Comparison of ENCODE assay signal across 14 cellular contexts in genomic region chr3:30638685-30639412, GRCh38. TPM values are rescaled to one million over a fixed set of nuclear protein-coding genes. Genes with fewer than 3 reads are reported as not detected.
DNase-seq lines count a peak whose midpoint lies in the region; ATAC-seq, FAIRE-seq and TF ChIP-seq lines count a peak whose summit lies in the region.
"Had no signal": no experiment of that assay in that cellular context is flagged by ENCODE, and none has a peak within 500 bp of the region (broad histone marks: within the 10 kb centered on the region; RNA-seq: fewer than 3 reads in every experiment).

No MANE protein-coding gene starts in this region.

- H3K27ac ChIP-seq in CD4-positive, CD25-positive, alpha-beta regulatory T cell (ENCODE audit: insufficient read depth, low read length, poor library complexity, severe bottlenecking), result peak overlapping the region; percentile 53
- H3K27ac ChIP-seq in KOPT-K1 (ENCODE audit: low read depth, low read length, poor library complexity, severe bottlenecking), result peak overlapping the region; percentile 14
- H3K27ac ChIP-seq: GM23248 had no signal

- no peaks in the 10 kb centered on the region for H3K9me3 Mint-ChIP-seq in CD4-positive, CD25-positive, alpha-beta regulatory T cell
- H3K9me3 Mint-ChIP-seq in activated T-helper 2 cell treated with anti-CD3 and anti-CD28 coated beads, Interferon-gamma antibody, Interleukin-2, Interleukin-4, amounts not matched to agents 10 μg/mL and 5 μg/mL and 100 μg/mL, durations not matched to agents 14 hours and 24 hours and 36 hours, result no peaks in the 10 kb centered on the region
- H3K9me3 Mint-ChIP-seq in naive B cell, result peaks cover 0 to 2% (median 0%) of the 10 kb centered on the region in 7 donors

- TF ChIP-seq POLR2A in GM12891 (IDR thresholded peaks at IDR 0.05; ENCODE audit: low read depth, low read length), result no peak

- H3K4me3 Mint-ChIP-seq in CD4-positive, CD25-positive, alpha-beta regulatory T cell, result peak overlapping the region; percentile 35 to 79 (median 68)
- H3K4me3 Mint-ChIP-seq in activated T-helper 2 cell treated with anti-CD3 and anti-CD28 coated beads, Interferon-gamma antibody, Interleukin-2, Interleukin-4, amounts not matched to agents 10 μg/mL and 5 μg/mL and 100 μg/mL, durations not matched to agents 14 hours and 24 hours and 36 hours (ENCODE audit: low read depth), result no peak overlapping the region
- peak overlapping the region; percentile 42 to 88 (median 66) for H3K4me3 Mint-ChIP-seq in naive B cell

- intact Hi-C loops in activated T-helper 2 cell treated with anti-CD3 and anti-CD28 coated beads, Interferon-gamma antibody, Interleukin-2, Interleukin-4, amounts not matched to agents 10 μg/mL and 5 μg/mL and 100 μg/mL, durations not matched to agents 14 hours and 24 hours and 36 hours (cut with micrococcal nuclease), result no loop called here

- H3K4me3 ChIP-seq in CD4-positive, CD25-positive, alpha-beta regulatory T cell (ENCODE audit: low read depth, low read length), result peak overlapping the region; percentile 62
- H3K4me3 ChIP-seq: GM23248 had no signal

- H3K36me3 Mint-ChIP-seq in CD4-positive, CD25-positive, alpha-beta regulatory T cell, result peaks cover 18% of the 10 kb centered on the region
- H3K36me3 Mint-ChIP-seq in activated T-helper 2 cell treated with anti-CD3 and anti-CD28 coated beads, Interferon-gamma antibody, Interleukin-2, Interleukin-4, amounts not matched to agents 10 μg/mL and 5 μg/mL and 100 μg/mL, durations not matched to agents 14 hours and 24 hours and 36 hours (ENCODE audit: low read depth), result peaks cover 48% of the 10 kb centered on the region
- peaks cover 0 to 20% of the 10 kb centered on the region in 2 donors for H3K36me3 Mint-ChIP-seq in naive B cell

- DNase-seq in CD4-positive, CD25-positive, alpha-beta regulatory T cell, result no peak
- DNase-seq in activated T-helper 2 cell treated with anti-CD3 and anti-CD28 coated beads, Interferon-gamma antibody, Interleukin-2, Interleukin-4, amounts not matched to agents 10 μg/mL and 5 μg/mL and 100 μg/mL, durations not matched to agents 14 hours and 24 hours and 36 hours (ENCODE audit: low spot score), result no peak
- DNase-seq in naive B cell (no peak), GM12891 (ENCODE audit: insufficient read length, low spot score) (no peak), NCI-H146 (lab: John Stamatoyannopoulos, UW) (no peak)
- DNase-seq in stimulated activated CD4-positive, alpha-beta T cell treated with anti-CD3 and anti-CD28 coated beads, Interleukin-1b, Interleukin-23, amount 100 ng/mL, for 48 hours, result no peak
- DNase-seq: amniotic stem cell; effector CD8-positive, alpha-beta T cell; GM23248; mammary epithelial cell; NCI-H1694 had no signal

- no peaks in the 10 kb centered on the region for H3K27me3 ChIP-seq in CD4-positive, CD25-positive, alpha-beta regulatory T cell (ENCODE audit: control insufficient read depth, insufficient read depth, low read length)

- peak overlapping the region; percentile 82 to 96 (median 90) for H3K27ac Mint-ChIP-seq in CD4-positive, CD25-positive, alpha-beta regulatory T cell
- peak overlapping the region; percentile 88 for H3K27ac Mint-ChIP-seq in activated T-helper 2 cell treated with anti-CD3 and anti-CD28 coated beads, Interferon-gamma antibody, Interleukin-2, Interleukin-4, amounts not matched to agents 10 μg/mL and 5 μg/mL and 100 μg/mL, durations not matched to agents 14 hours and 24 hours and 36 hours
- H3K27ac Mint-ChIP-seq in naive B cell, result peak overlapping the region; percentile 81 to 95 (median 90)

- no peaks in the 10 kb centered on the region for H3K27me3 Mint-ChIP-seq in CD4-positive, CD25-positive, alpha-beta regulatory T cell
- H3K27me3 Mint-ChIP-seq in activated T-helper 2 cell treated with anti-CD3 and anti-CD28 coated beads, Interferon-gamma antibody, Interleukin-2, Interleukin-4, amounts not matched to agents 10 μg/mL and 5 μg/mL and 100 μg/mL, durations not matched to agents 14 hours and 24 hours and 36 hours (ENCODE audit: low read depth), result no peaks in the 10 kb centered on the region
- no peaks in the 10 kb centered on the region for H3K27me3 Mint-ChIP-seq in naive B cell

- H3K36me3 ChIP-seq in CD4-positive, CD25-positive, alpha-beta regulatory T cell (ENCODE audit: control insufficient read depth, insufficient read depth, low read length), result no peaks in the 10 kb centered on the region
- H3K36me3 ChIP-seq in KOPT-K1 (ENCODE audit: insufficient read depth, low read length), result no peaks in the 10 kb centered on the region

- H3K4me1 Mint-ChIP-seq in CD4-positive, CD25-positive, alpha-beta regulatory T cell, result peaks cover 49 to 97% (median 86%) of the 10 kb centered on the region in 4 donors
- peaks cover 87% of the 10 kb centered on the region for H3K4me1 Mint-ChIP-seq in activated T-helper 2 cell treated with anti-CD3 and anti-CD28 coated beads, Interferon-gamma antibody, Interleukin-2, Interleukin-4, amounts not matched to agents 10 μg/mL and 5 μg/mL and 100 μg/mL, durations not matched to agents 14 hours and 24 hours and 36 hours (ENCODE audit: low read depth)
- H3K4me1 Mint-ChIP-seq in naive B cell, result peaks cover 77 to 100% (median 90%) of the 10 kb centered on the region in 3 donors

- ATAC-seq in CD4-positive, CD25-positive, alpha-beta regulatory T cell (ENCODE audit: low read depth in 2 of 2), result no peak
- ATAC-seq in naive B cell (ENCODE audit: low read depth in 2 of 2) (no peak), GM18517 (IDR thresholded peaks at IDR 0.05; ENCODE audit: unreplicated experiment) (no peak)

- no peaks in the 10 kb centered on the region for H3K9me3 ChIP-seq in CD4-positive, CD25-positive, alpha-beta regulatory T cell (ENCODE audit: control insufficient read depth in 2 of 2, low read length in 2 of 2)
- no peaks in the 10 kb centered on the region for H3K9me3 ChIP-seq in KOPT-K1 (ENCODE audit: insufficient read depth, low read length, poor library complexity, severe bottlenecking)

- FAIRE-seq in GM12891 (lab: Jason Lieb, UNC), result no peak
- FAIRE-seq: urothelium cell line had no signal

- H3K4me1 ChIP-seq in CD4-positive, CD25-positive, alpha-beta regulatory T cell (ENCODE audit: control insufficient read depth, insufficient read depth, low read length, poor library complexity, severe bottlenecking), result peaks cover 92% of the 10 kb centered on the region

TF ChIP-seq in GM12891, 5 proteins besides CTCF, POLR2A, EP300 and RAD21:
- no peak for TF ChIP-seq TAF1 (IDR thresholded peaks at IDR 0.05; ENCODE audit: low read depth, low read length)
- no peak for TF ChIP-seq SPI1 (IDR thresholded peaks at IDR 0.05; ENCODE audit: low read depth, low read length)
- no peak for TF ChIP-seq PAX5 (IDR thresholded peaks at IDR 0.05; ENCODE audit: insufficient read depth, low read length, severe bottlenecking)
- TF ChIP-seq POU2F2 (IDR thresholded peaks at IDR 0.05; ENCODE audit: low read depth, low read length), result no peak

RNA-seq across cellular contexts. Expression of gene TGFBR2, which starts 32.4 kb away (rescaled TPM):
- 57.4 TPM for total RNA-seq in CD4-positive, CD25-positive, alpha-beta regulatory T cell
- polyA plus RNA-seq in CD4-positive, CD25-positive, alpha-beta regulatory T cell, result 10 to 100 TPM; 35.8 to 92.6 (median 61.0) TPM
- total RNA-seq in activated T-helper 2 cell treated with anti-CD3 and anti-CD28 coated beads, Interferon-gamma antibody, Interleukin-2, Interleukin-4, amounts not matched to agents 10 μg/mL and 5 μg/mL and 100 μg/mL, durations not matched to agents 14 hours and 24 hours and 36 hours, result 19.5 and 19.8 TPM in 2 replicates
- 100 to 1,000 TPM in 5 of 6 donors, 10 to 100 TPM in 1; 99.4 to 169 (median 116) TPM for polyA plus RNA-seq in naive B cell (ENCODE audit: low read depth in 6 of 6)
- 0.08 TPM for polyA plus RNA-seq in GM12891 (2012; ENCODE audit: low read depth, missing spikeins)
